ENCODE assay signal across 1 cellular context in genomic region chr14:26845106-26845818, GRCh38.
TF ChIP-seq lines count a peak whose summit lies in the region.

No MANE protein-coding gene starts in this region.

TF ChIP-seq in GM23338, 12 proteins besides CTCF, POLR2A, EP300 and RAD21 (continued from another document):
- TF ChIP-seq ZNF462 (CRISPR knock-in tag; IDR thresholded peaks at IDR 0.05) (no peak), NANOG (IDR thresholded peaks at IDR 0.05; ENCODE audit: borderline replicate concordance) (no peak), POLR2AphosphoS5 (IDR thresholded peaks at IDR 0.05; ENCODE audit: low read depth) (no peak), CREB1 (CRISPR knock-in tag; IDR thresholded peaks at IDR 0.05; ENCODE audit: low read depth) (no peak), ZNF114 (CRISPR knock-in tag; IDR thresholded peaks at IDR 0.05) (no peak), ETS1 (IDR thresholded peaks at IDR 0.05) (no peak), EZH2phosphoT487 (IDR thresholded peaks at IDR 0.05; ENCODE audit: unreplicated experiment) (no peak), ZNF331 (CRISPR knock-in tag; IDR thresholded peaks at IDR 0.05; ENCODE audit: low read depth) (no peak), REST (IDR thresholded peaks at IDR 0.05; ENCODE audit: unreplicated experiment) (no peak), EZH2 (IDR thresholded peaks at IDR 0.05; ENCODE audit: low read depth, unreplicated experiment) (no peak)
